34 cellular contexts compared by ENCODE assay signal in genomic region chr2:119711352-119711751, GRCh38.
"Had no signal": no experiment of that assay in that cellular context is flagged by ENCODE, and none has a peak within 500 bp of the region (broad histone marks: within the 10 kb centered on the region; RNA-seq: fewer than 3 reads in every experiment).

No MANE protein-coding gene starts in this region.

- H3K9me3 Mint-ChIP-seq: activated B cell treated with CpG ODN at 0.5 μM for 24 hours; activated T-helper 1 cell treated with anti-CD3 and anti-CD28 coated beads, Interleukin-12 subunit alpha, Interleukin-12 subunit beta, Interleukin-2, Interleukin-4 antibody, amounts not matched to agents 30 ng/mL and 10 ng/mL and 1 ng/mL, durations not matched to agents 14 hours and 24 hours and 36 hours; activated T-helper 2 cell treated with anti-CD3 and anti-CD28 coated beads, Interferon-gamma antibody, Interleukin-2, Interleukin-4, amounts not matched to agents 10 μg/mL and 5 μg/mL and 100 μg/mL, durations not matched to agents 14 hours and 24 hours and 36 hours; effector memory CD8-positive, alpha-beta T cell; T-helper 2 cell treated with Interferon-gamma antibody and Interleukin-4, amounts not matched to agents 5 μg/mL and 100 μg/mL, for 36 hours had no signal

- H3K4me3 ChIP-seq: esophagus squamous epithelium, gastroesophageal sphincter had no signal

- H3K27ac ChIP-seq: brain microvascular endothelial cell, epithelial cell of prostate, esophagus squamous epithelium, gastroesophageal sphincter, WERI-Rb-1 had no signal

- DNase-seq: activated B cell treated with CpG ODN at 0.5 μM for 24 hours; activated CD4-positive, alpha-beta T cell treated with anti-CD3 and anti-CD28 coated beads for 48 hours; activated CD4-positive, alpha-beta T cell treated with anti-CD3 and anti-CD28 coated beads, Interleukin-2, amount 50 U/mL, for 1 hour; activated CD4-positive, alpha-beta T cell treated with anti-CD3 and anti-CD28 coated beads, Interleukin-2, amount 50 U/mL, for 48 hours; activated CD8-positive, alpha-beta memory T cell treated with anti-CD3 and anti-CD28 coated beads, Interleukin-2, amount 10 ng/mL, durations not matched to agents 7 days and 5 days; activated CD8-positive, alpha-beta memory T cell treated with anti-CD3 and anti-CD28 coated beads, Interleukin-2, amount 50 U/mL, for 4 hours; activated CD8-positive, alpha-beta T cell treated with anti-CD3 and anti-CD28 coated beads, Interleukin-2, amount 10 ng/mL, durations not matched to agents 7 days and 5 days; activated gamma-delta T cell treated with Interleukin-2 at 50 U/mL for 16 hours; activated naive CD4-positive, alpha-beta T cell treated with anti-CD3 and anti-CD28 coated beads, Interleukin-2, amount 50 U/mL, for 16 hours; activated naive CD4-positive, alpha-beta T cell treated with Interleukin-2 at 50 U/mL for 16 hours; activated T-cell treated with anti-CD3 and anti-CD28 coated beads, Interleukin-2, amount 50 U/mL, for 1 hour; activated T-cell treated with anti-CD3 and anti-CD28 coated beads, Interleukin-2, amount 50 U/mL, for 48 hours; amniotic stem cell; anterior cingulate cortex; brain microvascular endothelial cell; caudate nucleus; cortex of kidney; dermis blood vessel endothelial cell; effector CD4-positive, alpha-beta T cell; effector memory CD8-positive, alpha-beta T cell; esophagus squamous epithelium; foreskin melanocyte; head of caudate nucleus; T-helper 1 cell; T-helper 17 cell; T1000; WERI-Rb-1 had no signal

- H3K27me3 ChIP-seq: brain microvascular endothelial cell, esophagus squamous epithelium, gastroesophageal sphincter had no signal

- H3K4me1 ChIP-seq: esophagus squamous epithelium, gastroesophageal sphincter had no signal

- H3K4me3 Mint-ChIP-seq: activated B cell treated with CpG ODN at 0.5 μM for 24 hours; activated CD8-positive, alpha-beta memory T cell treated with anti-CD3 and anti-CD28 coated beads, Interleukin-2, amount 10 ng/mL, durations not matched to agents 7 days and 5 days; activated CD8-positive, alpha-beta T cell treated with anti-CD3 and anti-CD28 coated beads, Interleukin-2, amount 10 ng/mL, durations not matched to agents 7 days and 5 days; activated naive CD8-positive, alpha-beta T cell; activated T-helper 1 cell treated with anti-CD3 and anti-CD28 coated beads, Interleukin-12 subunit alpha, Interleukin-12 subunit beta, Interleukin-2, Interleukin-4 antibody, amounts not matched to agents 30 ng/mL and 10 ng/mL and 1 ng/mL, durations not matched to agents 14 hours and 24 hours and 36 hours; effector memory CD8-positive, alpha-beta T cell; T-helper 2 cell treated with Interferon-gamma antibody and Interleukin-4, amounts not matched to agents 5 μg/mL and 100 μg/mL, for 36 hours had no signal

- H3K4me1 Mint-ChIP-seq: activated B cell treated with CpG ODN at 0.5 μM for 24 hours; activated CD8-positive, alpha-beta memory T cell treated with anti-CD3 and anti-CD28 coated beads, Interleukin-2, amount 10 ng/mL, durations not matched to agents 7 days and 5 days had no signal

- H3K36me3 ChIP-seq: brain microvascular endothelial cell, esophagus squamous epithelium, WERI-Rb-1 had no signal

- H3K27me3 Mint-ChIP-seq: activated naive CD8-positive, alpha-beta T cell; T-helper 17 cell had no signal

- H3K27ac Mint-ChIP-seq: activated B cell treated with CpG ODN at 0.5 μM for 24 hours; activated CD8-positive, alpha-beta memory T cell treated with anti-CD3 and anti-CD28 coated beads, Interleukin-2, amount 10 ng/mL, durations not matched to agents 7 days and 5 days; activated CD8-positive, alpha-beta T cell treated with anti-CD3 and anti-CD28 coated beads, Interleukin-2, amount 10 ng/mL, durations not matched to agents 7 days and 5 days; activated naive CD8-positive, alpha-beta T cell; activated T-helper 1 cell treated with anti-CD3 and anti-CD28 coated beads, Interleukin-12 subunit alpha, Interleukin-12 subunit beta, Interleukin-2, Interleukin-4 antibody, amounts not matched to agents 30 ng/mL and 10 ng/mL and 1 ng/mL, durations not matched to agents 14 hours and 24 hours and 36 hours; activated T-helper 2 cell treated with anti-CD3 and anti-CD28 coated beads, Interferon-gamma antibody, Interleukin-2, Interleukin-4, amounts not matched to agents 10 μg/mL and 5 μg/mL and 100 μg/mL, durations not matched to agents 14 hours and 24 hours and 36 hours; T-helper 17 cell; T-helper 2 cell treated with Interferon-gamma antibody and Interleukin-4, amounts not matched to agents 5 μg/mL and 100 μg/mL, for 36 hours had no signal

- H3K36me3 Mint-ChIP-seq: activated CD8-positive, alpha-beta memory T cell treated with anti-CD3 and anti-CD28 coated beads, Interleukin-2, amount 10 ng/mL, durations not matched to agents 7 days and 5 days had no signal

- H3K9me3 ChIP-seq: esophagus squamous epithelium, gastroesophageal sphincter had no signal

- ATAC-seq: activated CD4-positive, CD25-positive, alpha-beta regulatory T cell treated with anti-CD3 and anti-CD28 coated beads, Interleukin-2, amount 50 U/mL, for 24 hours; activated CD8-positive, alpha-beta memory T cell treated with anti-CD3 and anti-CD28 coated beads, Interleukin-2, amount 10 ng/mL, durations not matched to agents 7 days and 5 days; activated CD8-positive, alpha-beta T cell treated with anti-CD3 and anti-CD28 coated beads, Interleukin-2, amount 10 ng/mL, durations not matched to agents 7 days and 5 days; effector memory CD8-positive, alpha-beta T cell; gastroesophageal sphincter; T-helper 17 cell had no signal
